Comparison of ENCODE assay signal across 1 cellular context in the genomic region with DNA sequence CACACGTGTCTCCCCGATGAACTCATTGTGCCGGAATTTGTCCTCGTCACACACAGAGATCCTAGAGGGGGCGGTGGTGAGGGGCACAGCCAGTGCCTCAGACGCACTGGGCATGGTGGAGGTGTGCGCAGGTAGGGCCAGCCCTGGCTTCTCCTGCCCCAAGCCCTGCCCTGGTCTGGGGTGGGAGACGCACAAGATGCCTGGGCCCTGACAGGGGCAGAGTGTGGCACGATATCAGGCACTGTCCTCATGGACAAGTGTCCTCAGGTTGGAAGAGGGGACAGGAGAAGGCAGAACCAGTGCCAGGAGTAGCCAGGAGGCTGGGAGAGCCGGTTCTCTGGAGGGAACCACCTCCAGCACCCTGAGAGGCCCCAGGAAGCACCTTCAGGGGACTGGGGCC.
TF ChIP-seq lines count a peak whose summit lies in the region.

No MANE protein-coding gene starts in this region.

TF ChIP-seq in GM23338, 12 proteins besides CTCF, POLR2A, EP300 and RAD21:
- TF ChIP-seq, protein P1, sequence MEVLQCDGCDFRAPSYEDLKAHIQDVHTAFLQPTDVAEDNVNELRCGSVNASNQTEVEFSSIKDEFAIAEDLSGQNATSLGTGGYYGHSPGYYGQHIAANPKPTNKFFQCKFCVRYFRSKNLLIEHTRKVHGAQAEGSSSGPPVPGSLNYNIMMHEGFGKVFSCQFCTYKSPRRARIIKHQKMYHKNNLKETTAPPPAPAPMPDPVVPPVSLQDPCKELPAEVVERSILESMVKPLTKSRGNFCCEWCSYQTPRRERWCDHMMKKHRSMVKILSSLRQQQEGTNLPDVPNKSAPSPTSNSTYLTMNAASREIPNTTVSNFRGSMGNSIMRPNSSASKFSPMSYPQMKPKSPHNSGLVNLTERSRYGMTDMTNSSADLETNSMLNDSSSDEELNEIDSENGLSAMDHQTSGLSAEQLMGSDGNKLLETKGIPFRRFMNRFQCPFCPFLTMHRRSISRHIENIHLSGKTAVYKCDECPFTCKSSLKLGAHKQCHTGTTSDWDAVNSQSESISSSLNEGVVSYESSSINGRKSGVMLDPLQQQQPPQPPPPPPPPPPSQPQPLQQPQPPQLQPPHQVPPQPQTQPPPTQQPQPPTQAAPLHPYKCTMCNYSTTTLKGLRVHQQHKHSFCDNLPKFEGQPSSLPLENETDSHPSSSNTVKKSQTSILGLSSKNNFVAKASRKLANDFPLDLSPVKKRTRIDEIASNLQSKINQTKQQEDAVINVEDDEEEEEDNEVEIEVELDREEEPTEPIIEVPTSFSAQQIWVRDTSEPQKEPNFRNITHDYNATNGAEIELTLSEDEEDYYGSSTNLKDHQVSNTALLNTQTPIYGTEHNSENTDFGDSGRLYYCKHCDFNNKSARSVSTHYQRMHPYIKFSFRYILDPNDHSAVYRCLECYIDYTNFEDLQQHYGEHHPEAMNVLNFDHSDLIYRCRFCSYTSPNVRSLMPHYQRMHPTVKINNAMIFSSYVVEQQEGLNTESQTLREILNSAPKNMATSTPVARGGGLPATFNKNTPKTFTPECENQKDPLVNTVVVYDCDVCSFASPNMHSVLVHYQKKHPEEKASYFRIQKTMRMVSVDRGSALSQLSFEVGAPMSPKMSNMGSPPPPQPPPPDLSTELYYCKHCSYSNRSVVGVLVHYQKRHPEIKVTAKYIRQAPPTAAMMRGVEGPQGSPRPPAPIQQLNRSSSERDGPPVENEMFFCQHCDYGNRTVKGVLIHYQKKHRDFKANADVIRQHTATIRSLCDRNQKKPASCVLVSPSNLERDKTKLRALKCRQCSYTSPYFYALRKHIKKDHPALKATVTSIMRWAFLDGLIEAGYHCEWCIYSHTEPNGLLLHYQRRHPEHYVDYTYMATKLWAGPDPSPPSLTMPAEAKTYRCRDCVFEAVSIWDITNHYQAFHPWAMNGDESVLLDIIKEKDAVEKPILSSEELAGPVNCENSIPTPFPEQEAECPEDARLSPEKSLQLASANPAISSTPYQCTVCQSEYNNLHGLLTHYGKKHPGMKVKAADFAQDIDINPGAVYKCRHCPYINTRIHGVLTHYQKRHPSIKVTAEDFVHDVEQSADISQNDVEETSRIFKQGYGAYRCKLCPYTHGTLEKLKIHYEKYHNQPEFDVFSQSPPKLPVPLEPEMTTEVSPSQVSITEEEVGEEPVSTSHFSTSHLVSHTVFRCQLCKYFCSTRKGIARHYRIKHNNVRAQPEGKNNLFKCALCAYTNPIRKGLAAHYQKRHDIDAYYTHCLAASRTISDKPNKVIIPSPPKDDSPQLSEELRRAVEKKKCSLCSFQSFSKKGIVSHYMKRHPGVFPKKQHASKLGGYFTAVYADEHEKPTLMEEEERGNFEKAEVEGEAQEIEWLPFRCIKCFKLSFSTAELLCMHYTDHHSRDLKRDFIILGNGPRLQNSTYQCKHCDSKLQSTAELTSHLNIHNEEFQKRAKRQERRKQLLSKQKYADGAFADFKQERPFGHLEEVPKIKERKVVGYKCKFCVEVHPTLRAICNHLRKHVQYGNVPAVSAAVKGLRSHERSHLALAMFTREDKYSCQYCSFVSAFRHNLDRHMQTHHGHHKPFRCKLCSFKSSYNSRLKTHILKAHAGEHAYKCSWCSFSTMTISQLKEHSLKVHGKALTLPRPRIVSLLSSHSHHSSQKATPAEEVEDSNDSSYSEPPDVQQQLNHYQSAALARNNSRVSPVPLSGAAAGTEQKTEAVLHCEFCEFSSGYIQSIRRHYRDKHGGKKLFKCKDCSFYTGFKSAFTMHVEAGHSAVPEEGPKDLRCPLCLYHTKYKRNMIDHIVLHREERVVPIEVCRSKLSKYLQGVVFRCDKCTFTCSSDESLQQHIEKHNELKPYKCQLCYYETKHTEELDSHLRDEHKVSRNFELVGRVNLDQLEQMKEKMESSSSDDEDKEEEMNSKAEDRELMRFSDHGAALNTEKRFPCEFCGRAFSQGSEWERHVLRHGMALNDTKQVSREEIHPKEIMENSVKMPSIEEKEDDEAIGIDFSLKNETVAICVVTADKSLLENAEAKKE (CRISPR knock-in tag; IDR thresholded peaks at IDR 0.05), result no peak
- TF ChIP-seq JUNB (IDR thresholded peaks at IDR 0.05; ENCODE audit: unreplicated experiment) (no peak), EZH2phosphoT487 (IDR thresholded peaks at IDR 0.05; ENCODE audit: unreplicated experiment) (no peak), CREB1 (CRISPR knock-in tag; IDR thresholded peaks at IDR 0.05; ENCODE audit: low read depth) (no peak), ETS1 (IDR thresholded peaks at IDR 0.05) (no peak), ZNF114 (CRISPR knock-in tag; IDR thresholded peaks at IDR 0.05) (no peak), EZH2 (IDR thresholded peaks at IDR 0.05; ENCODE audit: low read depth, unreplicated experiment) (no peak), STAT1 (IDR thresholded peaks at IDR 0.05; ENCODE audit: unreplicated experiment) (no peak), ZNF331 (CRISPR knock-in tag; IDR thresholded peaks at IDR 0.05; ENCODE audit: low read depth) (no peak), NANOG (IDR thresholded peaks at IDR 0.05; ENCODE audit: borderline replicate concordance) (no peak), POLR2AphosphoS5 (IDR thresholded peaks at IDR 0.05; ENCODE audit: low read depth) (no peak)
- TF ChIP-seq, protein P2, sequence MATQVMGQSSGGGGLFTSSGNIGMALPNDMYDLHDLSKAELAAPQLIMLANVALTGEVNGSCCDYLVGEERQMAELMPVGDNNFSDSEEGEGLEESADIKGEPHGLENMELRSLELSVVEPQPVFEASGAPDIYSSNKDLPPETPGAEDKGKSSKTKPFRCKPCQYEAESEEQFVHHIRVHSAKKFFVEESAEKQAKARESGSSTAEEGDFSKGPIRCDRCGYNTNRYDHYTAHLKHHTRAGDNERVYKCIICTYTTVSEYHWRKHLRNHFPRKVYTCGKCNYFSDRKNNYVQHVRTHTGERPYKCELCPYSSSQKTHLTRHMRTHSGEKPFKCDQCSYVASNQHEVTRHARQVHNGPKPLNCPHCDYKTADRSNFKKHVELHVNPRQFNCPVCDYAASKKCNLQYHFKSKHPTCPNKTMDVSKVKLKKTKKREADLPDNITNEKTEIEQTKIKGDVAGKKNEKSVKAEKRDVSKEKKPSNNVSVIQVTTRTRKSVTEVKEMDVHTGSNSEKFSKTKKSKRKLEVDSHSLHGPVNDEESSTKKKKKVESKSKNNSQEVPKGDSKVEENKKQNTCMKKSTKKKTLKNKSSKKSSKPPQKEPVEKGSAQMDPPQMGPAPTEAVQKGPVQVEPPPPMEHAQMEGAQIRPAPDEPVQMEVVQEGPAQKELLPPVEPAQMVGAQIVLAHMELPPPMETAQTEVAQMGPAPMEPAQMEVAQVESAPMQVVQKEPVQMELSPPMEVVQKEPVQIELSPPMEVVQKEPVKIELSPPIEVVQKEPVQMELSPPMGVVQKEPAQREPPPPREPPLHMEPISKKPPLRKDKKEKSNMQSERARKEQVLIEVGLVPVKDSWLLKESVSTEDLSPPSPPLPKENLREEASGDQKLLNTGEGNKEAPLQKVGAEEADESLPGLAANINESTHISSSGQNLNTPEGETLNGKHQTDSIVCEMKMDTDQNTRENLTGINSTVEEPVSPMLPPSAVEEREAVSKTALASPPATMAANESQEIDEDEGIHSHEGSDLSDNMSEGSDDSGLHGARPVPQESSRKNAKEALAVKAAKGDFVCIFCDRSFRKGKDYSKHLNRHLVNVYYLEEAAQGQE (IDR thresholded peaks at IDR 0.05; ENCODE audit: unreplicated experiment), result no peak
